Comparison of ENCODE assay signal across 10 cellular contexts in the genomic region with DNA sequence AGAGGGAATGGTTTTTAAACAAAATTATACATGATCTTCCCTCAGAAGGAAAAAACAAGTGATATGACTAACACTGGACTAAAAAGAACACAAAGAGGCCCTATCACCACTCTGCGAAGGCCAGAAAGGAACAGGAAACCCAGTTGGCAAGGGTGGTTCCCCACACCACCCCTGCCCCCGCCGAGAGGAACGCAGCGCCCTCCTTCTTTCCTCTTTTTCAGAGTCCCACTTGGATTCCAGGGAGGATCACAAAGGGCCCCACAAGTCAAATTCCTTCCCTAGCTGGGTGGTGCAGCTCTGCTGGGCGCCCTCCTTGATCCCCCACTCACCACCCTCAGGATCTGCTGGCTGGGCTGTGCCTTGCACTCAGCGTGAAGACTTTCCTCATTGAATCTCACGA. TPM values are rescaled to one million over a fixed set of nuclear protein-coding genes. Genes with fewer than 3 reads are reported as not detected.
DNase-seq lines count a peak whose midpoint lies in the region; ATAC-seq, FAIRE-seq and TF ChIP-seq lines count a peak whose summit lies in the region.
"Had no signal": no experiment of that assay in that cellular context is flagged by ENCODE, and none has a peak within 500 bp of the region (broad histone marks: within the 10 kb centered on the region; RNA-seq: fewer than 3 reads in every experiment).

No MANE protein-coding gene starts in this region.

- peak overlapping the region; percentile 47 for H3K27ac ChIP-seq in parathyroid adenoma

- no peak for TF ChIP-seq POLR2A in GM12892 (IDR thresholded peaks at IDR 0.05; ENCODE audit: low read depth, low read length)

- H3K9ac ChIP-seq in parathyroid adenoma, result no peak overlapping the region

- DNase-seq in GM12892 (ENCODE audit: insufficient read length) (peak; percentile 35), T-helper 9 cell (no peak), NCI-H345 (lab: John Stamatoyannopoulos, UW) (no peak), NK-92 (lab: John Stamatoyannopoulos, UW; ENCODE audit: unreplicated experiment) (no peak)
- DNase-seq in central memory CD8-positive, alpha-beta T cell (ENCODE audit: low spot score in 2 of 2), result no peak
- DNase-seq: DMS79 had no signal

- no peaks in the 10 kb centered on the region for H3K27me3 ChIP-seq in parathyroid adenoma (ENCODE audit: control insufficient read depth, insufficient read depth, low read length)

- peak overlapping the region; percentile 38 for H3K27ac Mint-ChIP-seq in central memory CD8-positive, alpha-beta T cell (ENCODE audit: low read depth)
- H3K27ac Mint-ChIP-seq: progenitor cell of endocrine pancreas had no signal

- no peaks in the 10 kb centered on the region for H3K36me3 ChIP-seq in parathyroid adenoma (ENCODE audit: control insufficient read depth, insufficient read depth, low read length)

- H3K9me3 ChIP-seq in parathyroid adenoma (ENCODE audit: control insufficient read depth, low read length), result no peaks in the 10 kb centered on the region

- H3K79me2 ChIP-seq in parathyroid adenoma, result no peaks in the 10 kb centered on the region

- H3K4me2 ChIP-seq in parathyroid adenoma (ENCODE audit: low read length), result no peak overlapping the region

- H3K4me3 ChIP-seq in parathyroid adenoma (ENCODE audit: low read depth, low read length), result no peak overlapping the region

- peak; percentile 38 for ATAC-seq in HG03571 (IDR thresholded peaks at IDR 0.05; ENCODE audit: unreplicated experiment)
- peak; percentile 39 for ATAC-seq in central memory CD8-positive, alpha-beta T cell (replicated peaks; ENCODE audit: extremely low read depth, poor library complexity, severe bottlenecking)
- ATAC-seq in HG02938 (IDR thresholded peaks at IDR 0.05; ENCODE audit: unreplicated experiment), result no peak

- peak overlapping the region; percentile 69 for H2AFZ ChIP-seq in parathyroid adenoma

- peaks cover 39% of the 10 kb centered on the region for H3K4me1 ChIP-seq in parathyroid adenoma

- H3K4me1 Mint-ChIP-seq in central memory CD8-positive, alpha-beta T cell, result no peaks in the 10 kb centered on the region

- H3K9me3 Mint-ChIP-seq in central memory CD8-positive, alpha-beta T cell, result no peaks in the 10 kb centered on the region

- TF ChIP-seq CTCF in parathyroid adenoma (IDR thresholded peaks at IDR 0.05), result no peak

- peaks cover 10% of the 10 kb centered on the region for H3K27me3 Mint-ChIP-seq in central memory CD8-positive, alpha-beta T cell

- H3K4me3 Mint-ChIP-seq in central memory CD8-positive, alpha-beta T cell, result peak overlapping the region; percentile 18

- no peak for FAIRE-seq in GM12892 (lab: Jason Lieb, UNC)

- peaks cover 2% of the 10 kb centered on the region for H3K36me3 Mint-ChIP-seq in central memory CD8-positive, alpha-beta T cell (ENCODE audit: insufficient read depth)

RNA-seq across cellular contexts. Expression of a gene that starts 29.8 kb away (rescaled TPM):
- 11.6 TPM for polyA plus RNA-seq in GM12892 (2012; ENCODE audit: missing spikeins)

RNA-seq across cellular contexts. Expression of a gene that starts 32.9 kb away (rescaled TPM):
- polyA plus RNA-seq in GM12892 (2012; ENCODE audit: missing spikeins), result 3.5 TPM

RNA-seq across cellular contexts. Expression of a gene that starts 48.2 kb away (rescaled TPM):
- 19.0 TPM for polyA plus RNA-seq in GM12892 (2012; ENCODE audit: missing spikeins)

RNA-seq across cellular contexts. Expression of a gene that starts 49.7 kb away (rescaled TPM):
- polyA plus RNA-seq in GM12892 (2012; ENCODE audit: missing spikeins), result 274 TPM
